Comparison of ENCODE assay signal across 9 cellular contexts in genomic region chr7:150955519-150956394, GRCh38. TPM values are rescaled to one million over a fixed set of nuclear protein-coding genes. Genes with fewer than 3 reads are reported as not detected.
DNase-seq lines count a peak whose midpoint lies in the region; FAIRE-seq and TF ChIP-seq lines count a peak whose summit lies in the region.
"Had no signal": no experiment of that assay in that cellular context is flagged by ENCODE, and none has a peak within 500 bp of the region (broad histone marks: within the 10 kb centered on the region; RNA-seq: fewer than 3 reads in every experiment).

No MANE protein-coding gene starts in this region.

- no peak for FAIRE-seq in frontal cortex (lab: Jason Lieb, UNC)

- peak in 1 of 3 donors; percentile 13 for TF ChIP-seq CTCF in ovary (IDR thresholded peaks at IDR 0.05)

- peak overlapping the region in 1 of 2 donors; percentile 28 for H3K27ac ChIP-seq in ovary

- H3K9me3 ChIP-seq in ovary (no peaks in the 10 kb centered on the region), MG63 (no peaks in the 10 kb centered on the region)

- peak; percentile 96 for DNase-seq in DMS 273 treated with DMSO at 0.1 percent for 48 hours (lab: John Stamatoyannopoulos, UW)
- DNase-seq in NCI-H69 (lab: John Stamatoyannopoulos, UW), result peak; percentile 83
- DNase-seq in frontal cortex (ENCODE audit: low spot score in 2 of 2), result peak; percentile 71 to 72
- DNase-seq in ovary, result peak; percentile 74 to 85 (median 83)
- no peak for DNase-seq in NCI-H1105 treated with DMSO at 0.1 percent for 48 hours (lab: John Stamatoyannopoulos, UW)
- DNase-seq in MG63, result no peak
- DNase-seq in activated effector memory CD4-positive, alpha-beta T cell treated with anti-CD3 and anti-CD28 coated beads, Interleukin-2, amount 50 U/mL, for 16 hours, result no peak
- no peak for DNase-seq in SW 1271 (lab: John Stamatoyannopoulos, UW)
- DNase-seq: activated gamma-delta T cell treated with Interleukin-2 at 50 U/mL for 16 hours had no signal

- peak overlapping the region; percentile 36 for H3K4me3 ChIP-seq in ovary
- H3K4me3 ChIP-seq in MG63, result no peak overlapping the region

- H3K27me3 ChIP-seq in ovary (no peaks in the 10 kb centered on the region), MG63 (no peaks in the 10 kb centered on the region)

- TF ChIP-seq POLR2A in ovary (IDR thresholded peaks at IDR 0.05), result no peak

- H3K4me1 ChIP-seq in ovary (ENCODE audit: insufficient read depth), result peaks cover 16% of the 10 kb centered on the region

- H3K36me3 ChIP-seq in ovary (no peaks in the 10 kb centered on the region), MG63 (no peaks in the 10 kb centered on the region)

- TF ChIP-seq EP300 in ovary (IDR thresholded peaks at IDR 0.05), result no peak

- intact Hi-C loops in ovary (cut with DNase I), result no loop called here

- WGBS in ovary, 3 donors, result 6 to 19% (median 9%) methylated on average over 15 to 38 of the region's 38 CpGs

RNA-seq across cellular contexts. Expression of gene KCNH2, which starts 22.4 kb away (rescaled TPM):
- total RNA-seq in frontal cortex (6.1 TPM), ovary (10 to 100 TPM in 2 of 7 donors, 1 to 10 TPM in 5; 2.0 to 26.3 (median 8.0) TPM)
- polyA plus RNA-seq in ovary, result 1 to 10 TPM; 3.0 to 5.0 TPM
- total RNA-seq in MG63 (2014; rRNA removed; shearing (Covaris generic); ENCODE audit: low replicate concordance), result 0.33 TPM in 1 of 2 replicates, not detected in the other

RNA-seq across cellular contexts. Expression of gene NOS3, which starts 35.1 kb away (rescaled TPM):
- 0.82 TPM for total RNA-seq in frontal cortex
- 10 to 100 TPM in 1 of 7 donors, 1 to 10 TPM in 6; 2.9 to 26.0 (median 5.4) TPM for total RNA-seq in ovary
- 1 to 10 TPM; 1.0 to 8.9 TPM for polyA plus RNA-seq in ovary
- total RNA-seq in MG63 (2014; rRNA removed; shearing (Covaris generic); ENCODE audit: low replicate concordance), result 0.20 TPM in 1 of 2 replicates, not detected in the other

Comparison
In these comparisons a context has a peak if more than half of its experiments do, and no peak if none do; other contexts are left out.
1. DNase-seq: peak in DMS 273 treated with DMSO at 0.1 percent for 48 hours (single experiment), NCI-H69 (single experiment), frontal cortex (2 of 2) and ovary (5 of 5); none in NCI-H1105 treated with DMSO at 0.1 percent for 48 hours (single experiment), MG63 (single experiment), activated effector memory CD4-positive, alpha-beta T cell treated with anti-CD3 and anti-CD28 coated beads, Interleukin-2, amount 50 U/mL, for 16 hours (single experiment) and SW 1271 (0 of 2).